In genomic region chr21:45326834-45327457, GRCh38 we compare ENCODE assay signal across 1 cellular context.
TF ChIP-seq lines count a peak whose summit lies in the region.

No MANE protein-coding gene starts in this region.

TF ChIP-seq in WTC11, 78 proteins besides CTCF, POLR2A, EP300 and RAD21 (continued from another document):
- TF ChIP-seq MAX (CRISPR knock-in tag; IDR thresholded peaks at IDR 0.05) (no peak), SMAD4 (CRISPR knock-in tag; IDR thresholded peaks at IDR 0.05) (no peak), CBFB (CRISPR knock-in tag; IDR thresholded peaks at IDR 0.05; ENCODE audit: low read depth) (no peak), ZNF396 (CRISPR knock-in tag; IDR thresholded peaks at IDR 0.05; ENCODE audit: borderline replicate concordance) (no peak), TP53 (CRISPR knock-in tag; IDR thresholded peaks at IDR 0.05) (no peak), EMX1 (CRISPR knock-in tag; IDR thresholded peaks at IDR 0.05) (no peak), JUN (CRISPR knock-in tag; IDR thresholded peaks at IDR 0.05) (no peak)
